Comparison of ENCODE assay signal across 21 cellular contexts in genomic region chr16:11868412-11868980, GRCh38.
"Had no signal": no experiment of that assay in that cellular context is flagged by ENCODE, and none has a peak within 500 bp of the region (broad histone marks: within the 10 kb centered on the region; RNA-seq: fewer than 3 reads in every experiment).

No MANE protein-coding gene starts in this region.

- H3K4me3 Mint-ChIP-seq: activated CD8-positive, alpha-beta memory T cell treated with anti-CD3 and anti-CD28 coated beads, Interleukin-2, amount 10 ng/mL, durations not matched to agents 7 days and 5 days; activated naive CD4-positive, alpha-beta T cell treated with anti-CD3 and anti-CD28 coated beads, Interleukin-2, amount 50 U/mL, for 24 hours; activated T-cell treated with anti-CD3 and anti-CD28 coated beads, Interleukin-2, amount 50 U/mL, for 4 hours; neural crest cell; T-helper 2 cell treated with Interferon-gamma antibody and Interleukin-4, amounts not matched to agents 5 μg/mL and 100 μg/mL, for 36 hours had no signal

- H3K4me1 Mint-ChIP-seq: neural crest cell had no signal

- H3K27me3 ChIP-seq: body of pancreas, gastrocnemius medialis, heart left ventricle, stomach, testis had no signal

- H3K4me1 ChIP-seq: body of pancreas had no signal

- DNase-seq: activated CD4-positive, alpha-beta T cell treated with anti-CD3 and anti-CD28 coated beads, Interleukin-2, amount 50 U/mL, for 1 hour; activated CD4-positive, CD25-positive, alpha-beta regulatory T cell; activated CD8-positive, alpha-beta memory T cell treated with anti-CD3 and anti-CD28 coated beads, Interleukin-2, amount 10 ng/mL, durations not matched to agents 7 days and 5 days; activated effector memory CD4-positive, alpha-beta T cell treated with anti-CD3 and anti-CD28 coated beads, Interleukin-2, amount 50 U/mL, for 16 hours; activated T-cell treated with anti-CD3 and anti-CD28 coated beads, Interleukin-2, amount 50 U/mL, for 4 hours; amygdala; body of pancreas; central memory CD4-positive, alpha-beta T cell; effector memory CD4-positive, alpha-beta T cell; gastrocnemius medialis; heart left ventricle; left cardiac atrium; lower lobe of right lung; midbrain; stomach; SW 1271; testis had no signal

- H3K27me3 Mint-ChIP-seq: activated CD8-positive, alpha-beta memory T cell treated with anti-CD3 and anti-CD28 coated beads, Interleukin-2, amount 10 ng/mL, durations not matched to agents 7 days and 5 days; activated naive CD4-positive, alpha-beta T cell treated with anti-CD3 and anti-CD28 coated beads, Interleukin-2, amount 50 U/mL, for 24 hours had no signal

- H3K27ac Mint-ChIP-seq: activated CD8-positive, alpha-beta memory T cell treated with anti-CD3 and anti-CD28 coated beads, Interleukin-2, amount 10 ng/mL, durations not matched to agents 7 days and 5 days; T-helper 2 cell treated with Interferon-gamma antibody and Interleukin-4, amounts not matched to agents 5 μg/mL and 100 μg/mL, for 36 hours had no signal

- H3K4me3 ChIP-seq: body of pancreas, gastrocnemius medialis, heart left ventricle, lower lobe of right lung, stomach, testis had no signal

- H3K27ac ChIP-seq: body of pancreas, heart left ventricle, lower lobe of right lung, stomach, testis had no signal

- H3K9me3 ChIP-seq: body of pancreas, gastrocnemius medialis, heart left ventricle, lower lobe of right lung, stomach, testis had no signal

- H3K9me3 Mint-ChIP-seq: activated naive CD4-positive, alpha-beta T cell treated with anti-CD3 and anti-CD28 coated beads, Interleukin-2, amount 50 U/mL, for 24 hours; activated T-cell treated with anti-CD3 and anti-CD28 coated beads, Interleukin-2, amount 50 U/mL, for 4 hours; neural crest cell; T-helper 2 cell treated with Interferon-gamma antibody and Interleukin-4, amounts not matched to agents 5 μg/mL and 100 μg/mL, for 36 hours had no signal

- ATAC-seq: activated CD8-positive, alpha-beta memory T cell treated with anti-CD3 and anti-CD28 coated beads, Interleukin-2, amount 10 ng/mL, durations not matched to agents 7 days and 5 days; activated T-cell treated with anti-CD3 and anti-CD28 coated beads, Interleukin-2, amount 50 U/mL, for 4 hours; body of pancreas; gastrocnemius medialis; heart left ventricle; left cardiac atrium; sciatic nerve had no signal
